In genomic region chr6:130105996-130106704, GRCh38 we compare ENCODE assay signal across 11 cellular contexts.
DNase-seq lines count a peak whose midpoint lies in the region; ATAC-seq and TF ChIP-seq lines count a peak whose summit lies in the region.
"Had no signal": no experiment of that assay in that cellular context is flagged by ENCODE, and none has a peak within 500 bp of the region (broad histone marks: within the 10 kb centered on the region; RNA-seq: fewer than 3 reads in every experiment).

No MANE protein-coding gene starts in this region.

- no peak overlapping the region for H3K4me3 ChIP-seq in brain microvascular endothelial cell (ENCODE audit: low read depth, low read length)
- no peak overlapping the region for H3K4me3 ChIP-seq in BE2C (ENCODE audit: low read depth, low read length)
- H3K4me3 ChIP-seq in dorsolateral prefrontal cortex = no peak overlapping the region

- in situ Hi-C loops in brain microvascular endothelial cell (cut with HindIII; ENCODE audit: low pct_ligation_motif_present, low sequenced_read_pairs) = no loop called here

- no peaks in the 10 kb centered on the region for H3K36me3 ChIP-seq in brain microvascular endothelial cell (replicated peaks)
- H3K36me3 ChIP-seq in BE2C = no peaks in the 10 kb centered on the region

- H3K27ac ChIP-seq in brain microvascular endothelial cell (no peak overlapping the region), dorsolateral prefrontal cortex (no peak overlapping the region)

- ATAC-seq in GM18909 (IDR thresholded peaks at IDR 0.05; ENCODE audit: poor library complexity, unreplicated experiment) (peak; percentile 93), HG02623 (IDR thresholded peaks at IDR 0.05; ENCODE audit: unreplicated experiment) (peak; percentile 93), HG03571 (IDR thresholded peaks at IDR 0.05; ENCODE audit: unreplicated experiment) (peak; percentile 85), GM19455 (IDR thresholded peaks at IDR 0.05; ENCODE audit: unreplicated experiment) (no peak)
- ATAC-seq: HCT116 had no signal

- DNase-seq in globus pallidus (ENCODE audit: low spot score) (peak; percentile 6), brain microvascular endothelial cell (no peak), BE2C (no peak), dorsolateral prefrontal cortex (no peak)
- DNase-seq: DMS79 treated with DMSO at 0.1 percent for 48 hours, NCI-H1417 treated with DMSO at 0.1 percent for 48 hours had no signal

- intact Hi-C loops in dorsolateral prefrontal cortex (cut with DNase I) = no loop called here

- no peaks in the 10 kb centered on the region for H3K4me1 ChIP-seq in BE2C

- H3K27me3 ChIP-seq in brain microvascular endothelial cell (replicated peaks) (no peaks in the 10 kb centered on the region), BE2C (no peaks in the 10 kb centered on the region), dorsolateral prefrontal cortex (no peaks in the 10 kb centered on the region)

- TF ChIP-seq CTCF in brain microvascular endothelial cell (IDR thresholded peaks at IDR 0.05; ENCODE audit: low read depth, low read length, missing control alignments) = no peak
- TF ChIP-seq CTCF in BE2C (IDR thresholded peaks at IDR 0.05; ENCODE audit: low read depth, low read length) = no peak
- TF ChIP-seq CTCF in dorsolateral prefrontal cortex (IDR thresholded peaks at IDR 0.05 in 54 of 56, conservative IDR thresholded peaks at IDR 0.05 in 2 of 56; ENCODE audit: low read depth in 1 of 56, partially characterized antibody in 56 of 56) = no peak

- H3K9me3 ChIP-seq in BE2C = no peaks in the 10 kb centered on the region
